24 cellular contexts compared by ENCODE assay signal in genomic region chr19:28960986-28961705, GRCh38.
DNase-seq lines count a peak whose midpoint lies in the region; ATAC-seq, FAIRE-seq and TF ChIP-seq lines count a peak whose summit lies in the region.
"Had no signal": no experiment of that assay in that cellular context is flagged by ENCODE, and none has a peak within 500 bp of the region (broad histone marks: within the 10 kb centered on the region; RNA-seq: fewer than 3 reads in every experiment).

No MANE protein-coding gene starts in this region.

- no peak overlapping the region for H2AK5ac ChIP-seq in trophoblast cell (ENCODE audit: low read length)

- H3K9me3 ChIP-seq in fibroblast of lung (ENCODE audit: control insufficient read depth, insufficient read depth, low read depth, low read length) (no peaks in the 10 kb centered on the region), trophoblast cell (ENCODE audit: insufficient read depth, low read depth, low read length) (no peaks in the 10 kb centered on the region)
- H3K9me3 ChIP-seq: esophagus squamous epithelium, tibial artery had no signal

- TF ChIP-seq POLR2A in GM18505 (IDR thresholded peaks at IDR 0.05; ENCODE audit: borderline replicate concordance, extremely low read depth, insufficient read depth, insufficient read length), result no peak

- H2AFZ ChIP-seq in fibroblast of lung (ENCODE audit: low read length), result no peak overlapping the region
- H2AFZ ChIP-seq in trophoblast cell (ENCODE audit: insufficient read depth, low read length, poor library complexity), result no peak overlapping the region
- H2AFZ ChIP-seq: parathyroid adenoma had no signal

- H3K4me1 ChIP-seq in fibroblast of lung (ENCODE audit: control insufficient read depth, extremely low read depth, insufficient read depth, low read length) (peaks cover 16% of the 10 kb centered on the region), trophoblast cell (ENCODE audit: control insufficient read depth in 1 of 2, insufficient read depth in 2 of 2, low read length in 2 of 2) (peaks cover 0 to 2% of the 10 kb centered on the region in 2 experiments)
- H3K4me1 ChIP-seq: esophagus squamous epithelium, parathyroid adenoma had no signal

- H3K23ac ChIP-seq in trophoblast cell (ENCODE audit: low read length), result no peak overlapping the region

- ATAC-seq in GM18505 (IDR thresholded peaks at IDR 0.05; ENCODE audit: unreplicated experiment), result no peak
- ATAC-seq: left lobe of liver; stimulated activated memory B cell treated with anti-CD40 and anti-IgM and Interleukin-4, amounts not matched to agents 10 μg/mL and 1 μg/mL and 100 μg/mL, for 72 hours; WTC11 had no signal

- peak overlapping the region; percentile 41 for H3K4me2 ChIP-seq in fibroblast of lung (ENCODE audit: extremely low read depth, insufficient read depth, low read length)
- no peak overlapping the region for H3K4me2 ChIP-seq in trophoblast cell (ENCODE audit: low read length)

- no peak for FAIRE-seq in RCC 7860 (lab: Jason Lieb, UNC)

- H3K79me1 ChIP-seq in trophoblast cell (ENCODE audit: low read length), result no peaks in the 10 kb centered on the region

- H2BK5ac ChIP-seq in trophoblast cell (ENCODE audit: low read depth, low read length, poor library complexity), result no peak overlapping the region

- H3K36me3 ChIP-seq in fibroblast of lung (ENCODE audit: control insufficient read depth, insufficient read depth, low read length) (no peaks in the 10 kb centered on the region), trophoblast cell (ENCODE audit: control insufficient read depth in 1 of 2, insufficient read depth in 2 of 2, low read length in 2 of 2) (no peaks in the 10 kb centered on the region)
- H3K36me3 ChIP-seq: esophagus squamous epithelium, tibial artery had no signal

- WGBS in trophoblast cell (ENCODE audit: extremely low coverage, insufficient coverage, insufficient read length), result no CpG with 5 or more reads among the region's 4 CpGs

- H3K4ac ChIP-seq in trophoblast cell (ENCODE audit: low read depth, low read length), result no peak overlapping the region

- no peaks in the 10 kb centered on the region for H4K20me1 ChIP-seq in fibroblast of lung (ENCODE audit: control insufficient read depth, extremely low read depth, insufficient read depth, low read length)

- DNase-seq in EH (ENCODE audit: low read depth) (peak; percentile 85), RCC 7860 (ENCODE audit: low spot score) (peak; percentile 84), fibroblast of lung (ENCODE audit: low read depth in 2 of 2) (peak; percentile 6 to 9), trophoblast cell (peak; percentile 63 to 77), COLO668 (lab: John Stamatoyannopoulos, UW; ENCODE audit: unreplicated experiment) (no peak), putamen (ENCODE audit: low spot score) (no peak)
- DNase-seq in activated T-cell treated with anti-CD3 and anti-CD28 coated beads, Interleukin-2, amount 50 U/mL, for 1 hour, result no peak
- DNase-seq: activated CD8-positive, alpha-beta memory T cell treated with anti-CD3 and anti-CD28 coated beads for 24 hours; anterior cingulate cortex; esophagus squamous epithelium; Karpas-422; NCI-H146; NCI-H345; NK-92 treated with Interleukin-12 subunit alpha and Interleukin-12 subunit beta, amount 100 ng/mL, for 24 hours; stimulated activated CD4-positive, alpha-beta T cell treated with anti-CD3 and anti-CD28 coated beads, Interleukin-12 subunit alpha, Interleukin-12 subunit beta, amount 100 ng/mL, for 4 hours; T-helper 1 cell; tibial artery had no signal

- H4K91ac ChIP-seq in trophoblast cell (ENCODE audit: low read depth, low read length), result no peak overlapping the region

- H3K79me2 ChIP-seq in fibroblast of lung (ENCODE audit: control insufficient read depth, insufficient read depth, low read length) (no peaks in the 10 kb centered on the region), trophoblast cell (ENCODE audit: control insufficient read depth, insufficient read depth, low read length, poor library complexity) (no peaks in the 10 kb centered on the region)
- H3K79me2 ChIP-seq: parathyroid adenoma had no signal

- H3K27ac ChIP-seq in fibroblast of lung (ENCODE audit: insufficient read depth, low read length) (peak overlapping the region; percentile 86), trophoblast cell (ENCODE audit: low read depth, low read length) (peak overlapping the region; percentile 32)
- H3K27ac ChIP-seq: C4-2B, esophagus squamous epithelium, HL-60, parathyroid adenoma, tibial artery had no signal

- H4K12ac ChIP-seq in trophoblast cell (ENCODE audit: low read depth, low read length), result no peak overlapping the region

- no peak overlapping the region for H3K18ac ChIP-seq in trophoblast cell (ENCODE audit: low read length)

- no peaks in the 10 kb centered on the region for H3K27me3 ChIP-seq in fibroblast of lung (ENCODE audit: control insufficient read depth, insufficient read depth, low read length)
- no peaks in the 10 kb centered on the region for H3K27me3 ChIP-seq in trophoblast cell (ENCODE audit: insufficient read depth, low read length)
- H3K27me3 ChIP-seq: esophagus squamous epithelium, tibial artery had no signal

- H3K14ac ChIP-seq in trophoblast cell (ENCODE audit: low read length), result no peak overlapping the region

- H2BK12ac ChIP-seq in trophoblast cell (ENCODE audit: low read length), result no peak overlapping the region

- no peak overlapping the region for H3K9ac ChIP-seq in fibroblast of lung (ENCODE audit: insufficient read depth, low read length)
- no peak overlapping the region for H3K9ac ChIP-seq in trophoblast cell (ENCODE audit: low read length)
- H3K9ac ChIP-seq: parathyroid adenoma had no signal

- H4K8ac ChIP-seq in trophoblast cell (ENCODE audit: low read depth, low read length), result no peak overlapping the region

- H2BK120ac ChIP-seq in trophoblast cell (ENCODE audit: insufficient read depth, low read length, poor library complexity), result no peak overlapping the region

- H3K4me3 ChIP-seq in fibroblast of lung (replicated peaks in 1 of 4; ENCODE audit: control extremely low read depth in 1 of 4, insufficient read depth in 1 of 4, low read depth in 3 of 4, low read length in 4 of 4), result no peak overlapping the region
- H3K4me3 ChIP-seq in trophoblast cell (ENCODE audit: low read depth, low read length), result no peak overlapping the region
- H3K4me3 ChIP-seq: esophagus squamous epithelium, tibial artery had no signal

- no peak for TF ChIP-seq CTCF in fibroblast of lung (conservative IDR thresholded peaks at IDR 0.05 in 1 of 2, IDR thresholded peaks at IDR 0.05 in 1 of 2; ENCODE audit: low read depth in 1 of 2, low read length in 2 of 2)

Comparison
In these comparisons a context has a peak if more than half of its experiments do, and no peak if none do; other contexts are left out.
1. DNase-seq: peak in EH (single experiment), RCC 7860 (single experiment), fibroblast of lung (2 of 2) and trophoblast cell (2 of 2); none in COLO668 (single experiment), putamen (single experiment) and activated T-cell treated with anti-CD3 and anti-CD28 coated beads, Interleukin-2, amount 50 U/mL, for 1 hour (single experiment).